ENCODE assay signal across 8 cellular contexts in genomic region chr7:97145068-97145467, GRCh38. TPM values are rescaled to one million over a fixed set of nuclear protein-coding genes. Genes with fewer than 3 reads are reported as not detected.
DNase-seq lines count a peak whose midpoint lies in the region; TF ChIP-seq lines count a peak whose summit lies in the region.

No MANE protein-coding gene starts in this region.

- no peaks in the 10 kb centered on the region for H3K27me3 Mint-ChIP-seq in Calu3 (ENCODE audit: unreplicated experiment)

- TF ChIP-seq CTCF in astrocyte of the spinal cord (IDR thresholded peaks at IDR 0.05; ENCODE audit: low read depth, low read length) (peak; percentile 40), Calu3 (IDR thresholded peaks at IDR 0.05; ENCODE audit: unreplicated experiment) (no peak)

- no peaks in the 10 kb centered on the region for H3K9me3 Mint-ChIP-seq in Calu3 (ENCODE audit: low read depth, unreplicated experiment)

- peak; percentile 64 for DNase-seq in DMS 273 (lab: John Stamatoyannopoulos, UW; ENCODE audit: unreplicated experiment)
- DNase-seq in DMS 273 treated with DMSO at 0.1 percent for 48 hours (lab: John Stamatoyannopoulos, UW), result no peak
- peak; percentile 17 for DNase-seq in NCI-H2029 (lab: John Stamatoyannopoulos, UW)
- peak; percentile 59 for DNase-seq in astrocyte of the spinal cord (ENCODE audit: low read depth, low spot score)
- DNase-seq in midbrain (lab: John Stamatoyannopoulos, UW), result peak; percentile 4
- DNase-seq in T1000 (lab: John Stamatoyannopoulos, UW), result no peak
- DNase-seq in Calu3, result no peak
- no peak for DNase-seq in stimulated activated CD8-positive, alpha-beta memory T cell treated with anti-CD3 and anti-CD28 coated beads, Interleukin-4, amount 100 ng/mL, for 48 hours

- no peaks in the 10 kb centered on the region for H3K4me1 Mint-ChIP-seq in Calu3 (ENCODE audit: low read depth, unreplicated experiment)

- H3K4me3 ChIP-seq in astrocyte of the spinal cord (ENCODE audit: low read depth, low read length), result no peak overlapping the region

- CTCF ChIA-PET in Calu3 (lab: Charles Lee), result interaction anchor here (1.0 kb wide), 1 partner anchor 868 kb away, joined by 3 read pairs; no protein-coding TSS in a partner anchor

- no peak overlapping the region for H3K27ac Mint-ChIP-seq in Calu3 (ENCODE audit: unreplicated experiment)

- no peak overlapping the region for H3K4me3 Mint-ChIP-seq in Calu3 (ENCODE audit: low read depth, unreplicated experiment)

- H3K36me3 Mint-ChIP-seq in Calu3 (ENCODE audit: insufficient read depth, unreplicated experiment), result no peaks in the 10 kb centered on the region

- intact Hi-C loops in Calu3 (cut with micrococcal nuclease; ENCODE audit: unreplicated experiment), result loop anchor here (2.0 to 5.0 kb wide), 2 partner anchors 34 to 692 kb away; no protein-coding TSS in a partner anchor

- in situ Hi-C loops in astrocyte of the spinal cord (cut with HindIII; ENCODE audit: low sequenced_read_pairs), result no loop called here

- no TSS peak for BruUV-seq in Calu3 (replicated peaks; lab: Mats Ljungman, UMichigan)

RNA-seq across cellular contexts. Expression of gene SDHAF3, which starts 27.6 kb away (rescaled TPM):
- total RNA-seq in Calu3 (2022), result 9.2 and 11.9 TPM in 2 replicates

Comparison
In these comparisons a context has a peak if more than half of its experiments do, and no peak if none do; other contexts are left out.
1. DNase-seq: peak in DMS 273 (single experiment), NCI-H2029 (single experiment), astrocyte of the spinal cord (single experiment) and midbrain (single experiment); none in DMS 273 treated with DMSO at 0.1 percent for 48 hours (single experiment), T1000 (single experiment), Calu3 (single experiment) and stimulated activated CD8-positive, alpha-beta memory T cell treated with anti-CD3 and anti-CD28 coated beads, Interleukin-4, amount 100 ng/mL, for 48 hours (single experiment).